In the genomic region with DNA sequence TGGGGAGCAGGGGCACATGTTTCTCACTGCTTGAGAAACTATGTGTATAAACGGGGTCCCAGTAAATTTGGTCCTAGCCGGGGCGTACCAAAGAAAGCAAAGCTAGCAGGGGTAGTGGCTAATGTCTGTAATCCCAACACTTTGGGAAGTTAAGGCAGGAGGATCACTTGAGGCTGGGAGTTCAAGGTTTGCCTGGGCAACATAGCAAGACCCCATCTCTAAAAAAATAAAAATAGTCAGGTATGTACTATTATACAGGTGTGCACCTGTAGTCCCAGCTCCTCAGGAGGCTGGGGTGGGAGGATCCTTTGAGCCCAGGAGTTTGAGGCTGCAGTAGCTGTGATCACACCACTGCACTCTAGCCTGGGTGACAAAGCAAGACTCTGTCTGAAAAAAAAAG, we compare ENCODE assay signal across 16 cellular contexts.
DNase-seq lines count a peak whose midpoint lies in the region; ATAC-seq and TF ChIP-seq lines count a peak whose summit lies in the region.
"Had no signal": no experiment of that assay in that cellular context is flagged by ENCODE, and none has a peak within 500 bp of the region (broad histone marks: within the 10 kb centered on the region; RNA-seq: fewer than 3 reads in every experiment).

No MANE protein-coding gene starts in this region.

- no CpG with 5 or more reads among the region's 3 CpGs for WGBS in H9 (ENCODE audit: extremely low coverage, insufficient read length, low lambda C conversion rate)

- no peak for DNase-seq in H9
- no peak for DNase-seq in ascending aorta (ENCODE audit: low spot score in 2 of 2)
- DNase-seq in left lung: no peak
- no peak for DNase-seq in NCI-H2227 treated with DMSO at 0.1 percent for 48 hours (lab: John Stamatoyannopoulos, UW)
- no peak for DNase-seq in effector CD8-positive, alpha-beta T cell (lab: John Stamatoyannopoulos, UW)
- DNase-seq in amniotic stem cell (lab: John Stamatoyannopoulos, UW): no peak
- DNase-seq: GOT3; natural killer cell; stimulated activated naive CD8-positive, alpha-beta T cell treated with anti-CD3 and anti-CD28 coated beads, Interleukin-15, amount 100 ng/mL, for 72 hours had no signal

- H2BK5ac ChIP-seq in H9 (ENCODE audit: insufficient read length, low read length): no peak overlapping the region

- no peaks in the 10 kb centered on the region for H3K36me3 ChIP-seq in ascending aorta
- H3K36me3 ChIP-seq in left lung: peaks cover 0 to 7% of the 10 kb centered on the region in 2 donors
- H3K36me3 ChIP-seq in skeletal muscle satellite cell (ENCODE audit: insufficient read depth, low read length): peaks cover 28% of the 10 kb centered on the region

- no peak overlapping the region for H2BK20ac ChIP-seq in H9 (ENCODE audit: low read depth, low read length, poor library complexity, severe bottlenecking)

- H3K4ac ChIP-seq in H9 (ENCODE audit: low read depth, low read length): no peak overlapping the region

- H3K4me1 ChIP-seq in H9 (ENCODE audit: insufficient read depth, low read length): peaks cover 10% of the 10 kb centered on the region; the same call in 1 of the 2 replicates
- peaks cover 18 to 43% of the 10 kb centered on the region in 2 donors for H3K4me1 ChIP-seq in ascending aorta
- H3K4me1 ChIP-seq in left lung: peaks cover 6 to 21% of the 10 kb centered on the region in 2 donors
- H3K4me1 ChIP-seq in skeletal muscle satellite cell (ENCODE audit: control insufficient read depth, insufficient read depth, low read length): peaks cover 40% of the 10 kb centered on the region

- H3K9me3 ChIP-seq in H9 (ENCODE audit: control insufficient read depth, low read depth, low read length) (no peaks in the 10 kb centered on the region), ascending aorta (no peaks in the 10 kb centered on the region), left lung (no peaks in the 10 kb centered on the region), skeletal muscle satellite cell (replicated peaks; ENCODE audit: low read length) (peaks cover 5% of the 10 kb centered on the region)

- no peak overlapping the region for H2BK12ac ChIP-seq in H9 (ENCODE audit: insufficient read length, low read depth, low read length)

- H2AFZ ChIP-seq in H9 (ENCODE audit: low read length): no peak overlapping the region

- ATAC-seq in left lung (no peak), HG02610 (IDR thresholded peaks at IDR 0.05; ENCODE audit: unreplicated experiment) (no peak)
- ATAC-seq: activated CD4-positive, CD25-positive, alpha-beta regulatory T cell treated with anti-CD3 and anti-CD28 coated beads, Interleukin-2, amount 50 U/mL, for 24 hours; natural killer cell; stimulated activated naive CD8-positive, alpha-beta T cell treated with anti-CD3 and anti-CD28 coated beads, Interleukin-15, amount 100 ng/mL, for 72 hours had no signal

- H3K79me1 ChIP-seq in H9 (ENCODE audit: insufficient read depth, low read depth, low read length, poor library complexity, severe bottlenecking): no peaks in the 10 kb centered on the region

- no peak overlapping the region for H2BK15ac ChIP-seq in H9 (ENCODE audit: low read depth, low read length)

- peak overlapping the region; percentile 85 for H2AK5ac ChIP-seq in H9 (ENCODE audit: insufficient read length, low read length)

- no peak overlapping the region for H3K14ac ChIP-seq in H9 (ENCODE audit: insufficient read depth, low read length)

- H4K8ac ChIP-seq in H9 (replicated peaks; ENCODE audit: insufficient read length, low read depth, low read length): no peak overlapping the region

- H3K27me3 Mint-ChIP-seq in H9 (ENCODE audit: low read depth): no peaks in the 10 kb centered on the region
- H3K27me3 Mint-ChIP-seq: B cell had no signal

- peak overlapping the region; percentile 41 for H3K56ac ChIP-seq in H9 (ENCODE audit: insufficient read length, low read depth, low read length)

- H4K91ac ChIP-seq in H9 (ENCODE audit: insufficient read length, low read depth, low read length): no peak overlapping the region

- peak overlapping the region; percentile 73 for H4K5ac ChIP-seq in H9 (ENCODE audit: insufficient read length, low read depth, low read length)

- no peak overlapping the region for H3T11ph ChIP-seq in H9 (ENCODE audit: low read length)

- no peaks in the 10 kb centered on the region for H3K79me2 ChIP-seq in H9 (ENCODE audit: insufficient read depth, low read length)

- H3K23ac ChIP-seq in H9 (ENCODE audit: insufficient read length, low read depth, low read length): no peak overlapping the region

- H3K4me3 ChIP-seq in ascending aorta: no peak overlapping the region
- no peak overlapping the region for H3K4me3 ChIP-seq in left lung
- H3K4me3 ChIP-seq in skeletal muscle satellite cell (ENCODE audit: low read length): no peak overlapping the region
- H3K4me3 ChIP-seq: K562 had no signal

- peaks cover 17 to 23% (median 19%) of the 10 kb centered on the region in 3 experiments for H3K36me3 Mint-ChIP-seq in H9 (ENCODE audit: insufficient read depth in 1 of 3, low read depth in 3 of 3)
- H3K36me3 Mint-ChIP-seq: activated naive CD4-positive, alpha-beta T cell treated with anti-CD3 and anti-CD28 coated beads, Interleukin-2, amount 50 U/mL, for 24 hours; natural killer cell had no signal

- H3K18ac ChIP-seq in H9 (ENCODE audit: insufficient read length, low read depth, low read length): peak overlapping the region; percentile 13

- H4K20me1 ChIP-seq in H9 (ENCODE audit: control insufficient read depth, insufficient read depth, insufficient read length): no peaks in the 10 kb centered on the region

- H3K27ac ChIP-seq in H9 (ENCODE audit: insufficient read length, low read depth, low read length): peak overlapping the region; percentile 99
- peak overlapping the region; percentile 83 for H3K27ac ChIP-seq in ascending aorta
- H3K27ac ChIP-seq in left lung: peak overlapping the region; percentile 65 to 81

- H3K23me2 ChIP-seq in H9 (ENCODE audit: insufficient read length, low read depth, low read length, poor library complexity, severe bottlenecking): no peaks in the 10 kb centered on the region

- peak overlapping the region in 1 of 2 experiments; percentile 65; a peak in 2 of 5 replicates for H3K4me3 Mint-ChIP-seq in H9
- H3K4me3 Mint-ChIP-seq: activated naive CD4-positive, alpha-beta T cell treated with anti-CD3 and anti-CD28 coated beads, Interleukin-2, amount 50 U/mL, for 24 hours; B cell; central memory CD8-positive, alpha-beta T cell; natural killer cell; stimulated activated naive CD8-positive, alpha-beta T cell treated with anti-CD3 and anti-CD28 coated beads, Interleukin-15, amount 100 ng/mL, for 72 hours had no signal

- TF ChIP-seq CTCF in H9 (conservative IDR thresholded peaks at IDR 0.05) (no peak), ascending aorta (IDR thresholded peaks at IDR 0.05) (no peak), left lung (IDR thresholded peaks at IDR 0.05) (no peak)

- H3K27me3 ChIP-seq in H9 (ENCODE audit: insufficient read depth, low read length) (no peaks in the 10 kb centered on the region), ascending aorta (no peaks in the 10 kb centered on the region), left lung (no peaks in the 10 kb centered on the region), skeletal muscle satellite cell (ENCODE audit: control insufficient read depth, insufficient read depth, low read length) (no peaks in the 10 kb centered on the region)

- peaks cover 0 to 6% of the 10 kb centered on the region in 2 experiments; a peak in 3 of 5 replicates for H3K9me3 Mint-ChIP-seq in H9
- H3K9me3 Mint-ChIP-seq: activated naive CD4-positive, alpha-beta T cell treated with anti-CD3 and anti-CD28 coated beads, Interleukin-2, amount 50 U/mL, for 24 hours; central memory CD8-positive, alpha-beta T cell; natural killer cell; stimulated activated naive CD8-positive, alpha-beta T cell treated with anti-CD3 and anti-CD28 coated beads, Interleukin-15, amount 100 ng/mL, for 72 hours had no signal

- H3K27ac Mint-ChIP-seq in H9: peak overlapping the region; percentile 96 to 100 (median 100)
- H3K27ac Mint-ChIP-seq: activated naive CD4-positive, alpha-beta T cell treated with anti-CD3 and anti-CD28 coated beads, Interleukin-2, amount 50 U/mL, for 24 hours; B cell; natural killer cell had no signal

- H3K4me1 Mint-ChIP-seq in H9: peaks cover 63 to 71% of the 10 kb centered on the region in 2 experiments
- H3K4me1 Mint-ChIP-seq: activated naive CD4-positive, alpha-beta T cell treated with anti-CD3 and anti-CD28 coated beads, Interleukin-2, amount 50 U/mL, for 24 hours; B cell; central memory CD8-positive, alpha-beta T cell; natural killer cell; stimulated activated naive CD8-positive, alpha-beta T cell treated with anti-CD3 and anti-CD28 coated beads, Interleukin-15, amount 100 ng/mL, for 72 hours had no signal

- intact Hi-C loops in ascending aorta (cut with DNase I) (loop anchor here (10.0 kb wide), 1 partner anchor 1526 kb away; the partner anchor contains the start of gene ACSS3), left lung (cut with DNase I) (no loop called here)

- no peak overlapping the region for H2BK120ac ChIP-seq in H9 (ENCODE audit: low read depth, low read length, poor library complexity, severe bottlenecking)

- H3K4me2 ChIP-seq in H9 (ENCODE audit: insufficient read depth, insufficient read length, low read length) (peak overlapping the region; percentile 23), skeletal muscle satellite cell (ENCODE audit: low read length) (peak overlapping the region; percentile 56)

- no peak overlapping the region for H3K9ac ChIP-seq in H9 (ENCODE audit: extremely low read depth, insufficient read length, low read length)
- peak overlapping the region; percentile 76 for H3K9ac ChIP-seq in skeletal muscle satellite cell (ENCODE audit: low read depth, low read length)
